ENCODE assay signal across 18 cellular contexts in genomic region chr11:1768141-1768469, GRCh38. TPM values are rescaled to one million over a fixed set of nuclear protein-coding genes. Genes with fewer than 3 reads are reported as not detected.
"Had no signal": no experiment of that assay in that cellular context is flagged by ENCODE, and none has a peak within 500 bp of the region (broad histone marks: within the 10 kb centered on the region; RNA-seq: fewer than 3 reads in every experiment).

No MANE protein-coding gene starts in this region.

- H3K36me3 ChIP-seq: right lobe of liver, stomach, upper lobe of left lung had no signal

- H3K4me2 ChIP-seq: smooth muscle cell had no signal

- H3K27ac Mint-ChIP-seq: activated CD4-positive, alpha-beta memory T cell treated with anti-CD3 and anti-CD28 coated beads, Interleukin-2, amount 10 ng/mL, durations not matched to agents 7 days and 5 days; activated T-cell treated with anti-CD3 and anti-CD28 coated beads, Interleukin-2, amount 50 U/mL, for 72 hours; immature natural killer cell; mesothelial cell of epicardium had no signal

- H3K9me3 ChIP-seq: heart left ventricle, right lobe of liver, stomach, testis, upper lobe of left lung had no signal

- FAIRE-seq: astrocyte, bronchial epithelial cell, frontal cortex had no signal

- ATAC-seq: activated T-cell treated with anti-CD3 and anti-CD28 coated beads, Interleukin-2, amount 50 U/mL, for 72 hours; heart left ventricle; right lobe of liver had no signal

- H3K4me3 Mint-ChIP-seq: activated CD4-positive, alpha-beta memory T cell treated with anti-CD3 and anti-CD28 coated beads, Interleukin-2, amount 10 ng/mL, durations not matched to agents 7 days and 5 days; activated T-cell treated with anti-CD3 and anti-CD28 coated beads, Interleukin-2, amount 50 U/mL, for 72 hours; immature natural killer cell; mesothelial cell of epicardium; neural crest cell had no signal

- H3K4me3 ChIP-seq: heart left ventricle, right lobe of liver, smooth muscle cell, stomach, testis, upper lobe of left lung had no signal

- H3K9me3 Mint-ChIP-seq: activated CD4-positive, alpha-beta memory T cell treated with anti-CD3 and anti-CD28 coated beads, Interleukin-2, amount 10 ng/mL, durations not matched to agents 7 days and 5 days; activated T-cell treated with anti-CD3 and anti-CD28 coated beads, Interleukin-2, amount 50 U/mL, for 72 hours; immature natural killer cell; mesothelial cell of epicardium; neural crest cell had no signal

- H3K27me3 ChIP-seq: heart left ventricle, right lobe of liver, stomach, testis, upper lobe of left lung had no signal

- H3K27ac ChIP-seq: epithelial cell of prostate, heart left ventricle, right lobe of liver, stomach, testis, upper lobe of left lung had no signal

- H3K36me3 Mint-ChIP-seq: mesothelial cell of epicardium had no signal

- DNase-seq: activated CD4-positive, alpha-beta memory T cell treated with anti-CD3 and anti-CD28 coated beads, Interleukin-2, amount 10 ng/mL, durations not matched to agents 7 days and 5 days; activated CD8-positive, alpha-beta memory T cell treated with anti-CD3 and anti-CD28 coated beads, Interleukin-2, amount 50 U/mL, for 4 hours; activated gamma-delta T cell treated with Interleukin-2 at 50 U/mL for 16 hours; immature natural killer cell; T-helper 9 cell; testis had no signal

RNA-seq across cellular contexts. Expression of gene IFITM10, which starts 17.7 kb away (rescaled TPM):
- total RNA-seq: neural crest cell had no signal
